In the genomic region with DNA sequence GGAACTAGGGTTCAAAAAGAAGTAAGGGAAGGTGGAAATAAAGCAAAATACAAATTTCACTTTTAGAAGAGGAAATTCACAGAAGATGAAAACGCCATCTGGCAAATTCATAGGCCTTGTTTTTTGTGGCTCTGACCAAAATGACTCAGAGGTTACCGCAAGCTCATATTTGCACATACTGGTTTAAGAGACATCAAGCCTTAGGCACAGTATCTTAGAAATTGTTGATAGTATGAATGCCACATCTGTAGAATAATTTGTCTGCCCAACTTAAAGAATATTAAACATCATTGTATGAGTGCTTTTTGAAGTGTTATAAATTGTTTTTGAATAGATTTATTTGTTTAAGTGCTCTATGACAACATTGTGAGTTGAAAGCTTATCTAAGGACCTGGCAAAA, we compare ENCODE assay signal across 9 cellular contexts. TPM values are rescaled to one million over a fixed set of nuclear protein-coding genes. Genes with fewer than 3 reads are reported as not detected.
DNase-seq lines count a peak whose midpoint lies in the region; ATAC-seq and TF ChIP-seq lines count a peak whose summit lies in the region.
"Had no signal": no experiment of that assay in that cellular context is flagged by ENCODE, and none has a peak within 500 bp of the region (broad histone marks: within the 10 kb centered on the region; RNA-seq: fewer than 3 reads in every experiment).

No MANE protein-coding gene starts in this region.

- H3K4me1 ChIP-seq in HEK293 (ENCODE audit: control insufficient read depth, insufficient read depth, low read length) (peaks cover 11% of the 10 kb centered on the region), body of pancreas (peaks cover 11% of the 10 kb centered on the region), SJCRH30 (no peaks in the 10 kb centered on the region)

- H3K27me3 ChIP-seq in body of pancreas (no peaks in the 10 kb centered on the region), SJCRH30 (no peaks in the 10 kb centered on the region)

- TF ChIP-seq CTCF in HEK293 (tag by site-specific recombination; IDR thresholded peaks at IDR 0.05) (no peak), foreskin fibroblast (IDR thresholded peaks at IDR 0.05; ENCODE audit: low read depth, low read length) (no peak), body of pancreas (IDR thresholded peaks at IDR 0.05) (no peak)

- TF ChIP-seq POLR2A in body of pancreas (IDR thresholded peaks at IDR 0.05): no peak

- H3K9me3 ChIP-seq in HEK293 (ENCODE audit: control insufficient read depth, insufficient read depth, low read depth, low read length) (no peaks in the 10 kb centered on the region), body of pancreas (no peaks in the 10 kb centered on the region), SJCRH30 (replicated peaks) (no peaks in the 10 kb centered on the region; the same call in 1 of the 2 replicates)

- POLR2A ChIA-PET in HEK293 (lab: Yijun Ruan, JAX): no interaction called here

- CTCF ChIA-PET in HEK293 (lab: Yijun Ruan, JAX): interaction anchor here (0.6 kb wide), 1 partner anchor 1083 kb away, joined by 4 read pairs; no protein-coding TSS in a partner anchor

- ATAC-seq in GM18511 (IDR thresholded peaks at IDR 0.05; ENCODE audit: unreplicated experiment) (peak; percentile 76), body of pancreas (no peak)

- H3K27ac ChIP-seq in HEK293 (ENCODE audit: extremely low read depth, low read depth, low read length) (no peak overlapping the region), body of pancreas (peak overlapping the region in 1 of 4 donors; percentile 33), SJCRH30 (no peak overlapping the region)
- H3K27ac ChIP-seq: KMS-11 had no signal

- no peak overlapping the region for H3K4me3 ChIP-seq in HEK293 (ENCODE audit: low read depth, low read length)
- H3K4me3 ChIP-seq in foreskin fibroblast (ENCODE audit: low read depth in 1 of 2, low read length in 2 of 2): no peak overlapping the region
- no peak overlapping the region for H3K4me3 ChIP-seq in body of pancreas
- no peak overlapping the region for H3K4me3 ChIP-seq in SJCRH30

- 30 to 35% methylated on average over 2 of the region's 2 CpGs for whole genome bisulfite sequencing in body of pancreas, 2 donors

- DNase-seq in NAMALWA (ENCODE audit: low spot score) (peak; percentile 4), foreskin fibroblast (peak; percentile 6 to 62), body of pancreas (no peak), RPMI8226 (no peak), SJCRH30 (no peak)
- no peak for DNase-seq in activated effector memory CD4-positive, alpha-beta T cell treated with Interleukin-2 at 50 U/mL for 16 hours

- intact Hi-C loops in body of pancreas (cut with DNase I): no loop called here

- H3K36me3 ChIP-seq in HEK293 (ENCODE audit: control insufficient read depth in 2 of 2, insufficient read depth in 1 of 2, low read length in 2 of 2): no peaks in the 10 kb centered on the region
- no peaks in the 10 kb centered on the region for H3K36me3 ChIP-seq in body of pancreas (replicated peaks in 1 of 2; ENCODE audit: insufficient read depth in 1 of 2, low read depth in 2 of 2)
- no peaks in the 10 kb centered on the region for H3K36me3 ChIP-seq in SJCRH30

TF ChIP-seq in HEK293, 187 proteins besides CTCF, POLR2A, EP300 and RAD21 (continues in another document):
- TF ChIP-seq SETDB1 (IDR thresholded peaks at IDR 0.05; ENCODE audit: insufficient read length, low read length): no peak
- no peak for TF ChIP-seq ZNF585B (tag by site-specific recombination; IDR thresholded peaks at IDR 0.05)
- TF ChIP-seq ZNF23 (tag by site-specific recombination; IDR thresholded peaks at IDR 0.05; ENCODE audit: borderline replicate concordance): no peak
- TF ChIP-seq, protein P1, sequence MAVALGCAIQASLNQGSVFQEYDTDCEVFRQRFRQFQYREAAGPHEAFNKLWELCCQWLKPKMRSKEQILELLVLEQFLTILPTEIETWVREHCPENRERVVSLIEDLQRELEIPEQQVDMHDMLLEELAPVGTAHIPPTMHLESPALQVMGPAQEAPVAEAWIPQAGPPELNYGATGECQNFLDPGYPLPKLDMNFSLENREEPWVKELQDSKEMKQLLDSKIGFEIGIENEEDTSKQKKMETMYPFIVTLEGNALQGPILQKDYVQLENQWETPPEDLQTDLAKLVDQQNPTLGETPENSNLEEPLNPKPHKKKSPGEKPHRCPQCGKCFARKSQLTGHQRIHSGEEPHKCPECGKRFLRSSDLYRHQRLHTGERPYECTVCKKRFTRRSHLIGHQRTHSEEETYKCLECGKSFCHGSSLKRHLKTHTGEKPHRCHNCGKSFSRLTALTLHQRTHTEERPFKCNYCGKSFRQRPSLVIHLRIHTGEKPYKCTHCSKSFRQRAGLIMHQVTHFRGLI (tag by site-specific recombination; IDR thresholded peaks at IDR 0.05): no peak
- TF ChIP-seq, protein P2, sequence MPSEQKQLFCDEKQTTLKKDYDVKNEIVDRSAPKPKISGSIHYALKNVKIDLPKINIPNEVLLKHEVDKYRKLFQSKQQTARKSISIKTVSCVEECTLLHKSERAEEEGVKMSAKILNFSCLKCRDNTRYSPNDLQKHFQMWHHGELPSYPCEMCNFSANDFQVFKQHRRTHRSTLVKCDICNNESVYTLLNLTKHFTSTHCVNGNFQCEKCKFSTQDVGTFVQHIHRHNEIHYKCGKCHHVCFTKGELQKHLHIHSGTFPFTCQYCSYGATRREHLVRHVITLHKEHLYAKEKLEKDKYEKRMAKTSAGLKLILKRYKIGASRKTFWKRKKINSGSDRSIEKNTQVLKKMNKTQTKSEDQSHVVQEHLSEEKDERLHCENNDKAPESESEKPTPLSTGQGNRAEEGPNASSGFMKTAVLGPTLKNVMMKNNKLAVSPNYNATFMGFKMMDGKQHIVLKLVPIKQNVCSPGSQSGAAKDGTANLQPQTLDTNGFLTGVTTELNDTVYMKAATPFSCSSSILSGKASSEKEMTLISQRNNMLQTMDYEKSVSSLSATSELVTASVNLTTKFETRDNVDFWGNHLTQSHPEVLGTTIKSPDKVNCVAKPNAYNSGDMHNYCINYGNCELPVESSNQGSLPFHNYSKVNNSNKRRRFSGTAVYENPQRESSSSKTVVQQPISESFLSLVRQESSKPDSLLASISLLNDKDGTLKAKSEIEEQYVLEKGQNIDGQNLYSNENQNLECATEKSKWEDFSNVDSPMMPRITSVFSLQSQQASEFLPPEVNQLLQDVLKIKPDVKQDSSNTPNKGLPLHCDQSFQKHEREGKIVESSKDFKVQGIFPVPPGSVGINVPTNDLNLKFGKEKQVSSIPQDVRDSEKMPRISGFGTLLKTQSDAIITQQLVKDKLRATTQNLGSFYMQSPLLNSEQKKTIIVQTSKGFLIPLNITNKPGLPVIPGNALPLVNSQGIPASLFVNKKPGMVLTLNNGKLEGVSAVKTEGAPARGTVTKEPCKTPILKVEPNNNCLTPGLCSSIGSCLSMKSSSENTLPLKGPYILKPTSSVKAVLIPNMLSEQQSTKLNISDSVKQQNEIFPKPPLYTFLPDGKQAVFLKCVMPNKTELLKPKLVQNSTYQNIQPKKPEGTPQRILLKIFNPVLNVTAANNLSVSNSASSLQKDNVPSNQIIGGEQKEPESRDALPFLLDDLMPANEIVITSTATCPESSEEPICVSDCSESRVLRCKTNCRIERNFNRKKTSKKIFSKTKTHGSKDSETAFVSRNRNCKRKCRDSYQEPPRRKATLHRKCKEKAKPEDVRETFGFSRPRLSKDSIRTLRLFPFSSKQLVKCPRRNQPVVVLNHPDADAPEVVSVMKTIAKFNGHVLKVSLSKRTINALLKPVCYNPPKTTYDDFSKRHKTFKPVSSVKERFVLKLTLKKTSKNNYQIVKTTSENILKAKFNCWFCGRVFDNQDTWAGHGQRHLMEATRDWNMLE (tag by site-specific recombination; conservative IDR thresholded peaks at IDR 0.05; ENCODE audit: low read depth): no peak
- no peak for TF ChIP-seq KLF9 (tag by site-specific recombination; IDR thresholded peaks at IDR 0.05; ENCODE audit: low read depth)
- no peak for TF ChIP-seq REST (tag by site-specific recombination; IDR thresholded peaks at IDR 0.05)
- no peak for TF ChIP-seq ZSCAN30 (tag by site-specific recombination; IDR thresholded peaks at IDR 0.05)
- TF ChIP-seq BCL11B (tag by site-specific recombination; IDR thresholded peaks at IDR 0.05; ENCODE audit: low read depth): no peak
- no peak for TF ChIP-seq ZNF473 (tag by site-specific recombination; IDR thresholded peaks at IDR 0.05)
- no peak for TF ChIP-seq TRIM28 (IDR thresholded peaks at IDR 0.05; ENCODE audit: borderline replicate concordance, low read length)
- TF ChIP-seq ZNF37A (tag by site-specific recombination; IDR thresholded peaks at IDR 0.05): no peak

RNA-seq across cellular contexts. Expression of gene TAAR1, which starts 10.6 kb away (rescaled TPM):
- not detected for total RNA-seq in body of pancreas
- not detected in 2 replicates for total RNA-seq in SJCRH30 (2014; rRNA removed; shearing (Covaris generic))

RNA-seq across cellular contexts. Expression of gene TAAR2, which starts 24.3 kb away (rescaled TPM):
- not detected for total RNA-seq in body of pancreas
- not detected in 2 replicates for total RNA-seq in SJCRH30 (2014; rRNA removed; shearing (Covaris generic))

RNA-seq across cellular contexts. Expression of gene TAAR5, which starts 58.8 kb away (rescaled TPM):
- not detected for total RNA-seq in body of pancreas
- not detected in 2 replicates for total RNA-seq in SJCRH30 (2014; rRNA removed; shearing (Covaris generic))

Comparison
In these comparisons a context has a peak if more than half of its experiments do, and no peak if none do; other contexts are left out.
1. DNase-seq: peak in NAMALWA (single experiment) and foreskin fibroblast (2 of 2); none in body of pancreas (0 of 4), RPMI8226 (single experiment), activated effector memory CD4-positive, alpha-beta T cell treated with Interleukin-2 at 50 U/mL for 16 hours (single experiment) and SJCRH30 (0 of 2).